In genomic region chr12:30993766-30994165, GRCh38 we compare ENCODE assay signal across 25 cellular contexts.
"Had no signal": no experiment of that assay in that cellular context is flagged by ENCODE, and none has a peak within 500 bp of the region (broad histone marks: within the 10 kb centered on the region; RNA-seq: fewer than 3 reads in every experiment).

No MANE protein-coding gene starts in this region.

- H3K27ac ChIP-seq: brain microvascular endothelial cell, coronary artery, dorsolateral prefrontal cortex had no signal

- H3K4me3 ChIP-seq: coronary artery, dorsolateral prefrontal cortex had no signal

- H3K36me3 ChIP-seq: brain microvascular endothelial cell had no signal

- DNase-seq: activated CD4-positive, alpha-beta memory T cell treated with anti-CD3 and anti-CD28 coated beads, Interleukin-2, amount 10 ng/mL, durations not matched to agents 7 days and 5 days; activated CD4-positive, alpha-beta T cell treated with anti-CD3 and anti-CD28 coated beads for 36 hours; activated CD4-positive, alpha-beta T cell treated with anti-CD3 and anti-CD28 coated beads, Interleukin-2, amount 10 ng/mL, durations not matched to agents 7 days and 5 days; activated CD4-positive, alpha-beta T cell treated with anti-CD3 and anti-CD28 coated beads, Interleukin-2, amount 50 U/mL, for 4 hours; activated CD4-positive, CD25-positive, alpha-beta regulatory T cell; activated CD4-positive, CD25-positive, alpha-beta regulatory T cell treated with anti-CD3 and anti-CD28 coated beads, Interleukin-2, amount 50 U/mL, for 72 hours; activated CD8-positive, alpha-beta memory T cell treated with anti-CD3 and anti-CD28 coated beads, Interleukin-2, amount 50 U/mL, for 48 hours; activated gamma-delta T cell; activated naive CD4-positive, alpha-beta T cell treated with anti-CD3 and anti-CD28 coated beads, Interleukin-2, amount 50 U/mL, for 16 hours; activated naive CD4-positive, alpha-beta T cell treated with Interleukin-2 at 50 U/mL for 16 hours; activated T-cell treated with anti-CD3 and anti-CD28 coated beads for 4 hours; activated T-cell treated with anti-CD3 and anti-CD28 coated beads, Interleukin-2, amount 50 U/mL, for 24 hours; activated T-cell treated with anti-CD3 and anti-CD28 coated beads, Interleukin-2, amount 50 U/mL, for 72 hours; amniotic stem cell; anterior cingulate cortex; brain microvascular endothelial cell; dorsolateral prefrontal cortex; effector memory CD4-positive, alpha-beta T cell; endodermal cell; foreskin fibroblast; T-helper 1 cell; T-helper 17 cell; T1000 had no signal

- H3K27me3 ChIP-seq: brain microvascular endothelial cell, dorsolateral prefrontal cortex had no signal

- ATAC-seq: activated CD4-positive, alpha-beta T cell treated with anti-CD3 and anti-CD28 coated beads for 36 hours; activated T-cell treated with anti-CD3 and anti-CD28 coated beads, Interleukin-2, amount 50 U/mL, for 72 hours; esophagus mucosa; T-helper 17 cell had no signal
